In genomic region chr12:111991946-111992345, GRCh38 we compare ENCODE assay signal across 1 cellular context.
TF ChIP-seq lines count a peak whose summit lies in the region.

No MANE protein-coding gene starts in this region.

TF ChIP-seq in IMR-90, 13 proteins besides CTCF, POLR2A, EP300 and RAD21:
- TF ChIP-seq, protein P1, sequence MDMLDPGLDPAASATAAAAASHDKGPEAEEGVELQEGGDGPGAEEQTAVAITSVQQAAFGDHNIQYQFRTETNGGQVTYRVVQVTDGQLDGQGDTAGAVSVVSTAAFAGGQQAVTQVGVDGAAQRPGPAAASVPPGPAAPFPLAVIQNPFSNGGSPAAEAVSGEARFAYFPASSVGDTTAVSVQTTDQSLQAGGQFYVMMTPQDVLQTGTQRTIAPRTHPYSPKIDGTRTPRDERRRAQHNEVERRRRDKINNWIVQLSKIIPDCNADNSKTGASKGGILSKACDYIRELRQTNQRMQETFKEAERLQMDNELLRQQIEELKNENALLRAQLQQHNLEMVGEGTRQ (IDR thresholded peaks at IDR 0.05; ENCODE audit: low read depth, low read length), result no peak
- TF ChIP-seq NFE2L2 (IDR thresholded peaks at IDR 0.05; ENCODE audit: low read depth, low read length) (no peak), MAZ (IDR thresholded peaks at IDR 0.05; ENCODE audit: borderline replicate concordance, low read depth, low read length) (no peak), RCOR1 (IDR thresholded peaks at IDR 0.05; ENCODE audit: insufficient replicate concordance, low read length) (no peak), FOS (IDR thresholded peaks at IDR 0.05; ENCODE audit: low read depth, low read length) (no peak), BHLHE40 (IDR thresholded peaks at IDR 0.05; ENCODE audit: low read depth, low read length) (no peak), CHD1 (IDR thresholded peaks at IDR 0.05; ENCODE audit: low read depth, low read length) (no peak), CEBPB (IDR thresholded peaks at IDR 0.05; ENCODE audit: low read depth, low read length) (no peak), MXI1 (IDR thresholded peaks at IDR 0.05; ENCODE audit: borderline replicate concordance, low read depth, low read length) (no peak), RFX5 (IDR thresholded peaks at IDR 0.05; ENCODE audit: low read depth, low read length) (no peak), MAFK (IDR thresholded peaks at IDR 0.05; ENCODE audit: low read depth, low read length) (no peak), SMC3 (IDR thresholded peaks at IDR 0.05; ENCODE audit: low read depth, low read length) (no peak)
- TF ChIP-seq, protein P2, sequence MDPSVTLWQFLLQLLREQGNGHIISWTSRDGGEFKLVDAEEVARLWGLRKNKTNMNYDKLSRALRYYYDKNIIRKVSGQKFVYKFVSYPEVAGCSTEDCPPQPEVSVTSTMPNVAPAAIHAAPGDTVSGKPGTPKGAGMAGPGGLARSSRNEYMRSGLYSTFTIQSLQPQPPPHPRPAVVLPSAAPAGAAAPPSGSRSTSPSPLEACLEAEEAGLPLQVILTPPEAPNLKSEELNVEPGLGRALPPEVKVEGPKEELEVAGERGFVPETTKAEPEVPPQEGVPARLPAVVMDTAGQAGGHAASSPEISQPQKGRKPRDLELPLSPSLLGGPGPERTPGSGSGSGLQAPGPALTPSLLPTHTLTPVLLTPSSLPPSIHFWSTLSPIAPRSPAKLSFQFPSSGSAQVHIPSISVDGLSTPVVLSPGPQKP (IDR thresholded peaks at IDR 0.05; ENCODE audit: borderline replicate concordance, low read depth, low read length), result no peak
